In the genomic region with DNA sequence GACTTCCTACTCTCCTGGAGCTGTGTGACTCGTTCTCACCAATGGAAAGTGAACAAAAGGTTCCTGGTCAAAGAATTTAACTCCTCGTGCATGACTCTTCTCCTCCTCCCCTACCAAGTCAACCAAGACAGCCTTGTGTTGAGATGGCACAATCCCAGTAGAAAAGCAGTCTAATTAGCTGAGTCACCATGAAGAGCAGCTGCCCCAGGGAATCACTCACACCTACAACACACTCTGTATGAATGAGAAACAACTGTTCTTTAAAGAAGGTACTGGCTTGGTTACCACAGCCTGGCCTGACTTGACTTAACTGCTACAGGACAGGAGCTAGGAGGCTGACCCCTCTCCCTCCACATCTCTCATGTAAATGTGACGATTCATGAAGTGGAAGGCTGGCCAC, we compare ENCODE assay signal across 10 cellular contexts. TPM values are rescaled to one million over a fixed set of nuclear protein-coding genes. Genes with fewer than 3 reads are reported as not detected.
DNase-seq lines count a peak whose midpoint lies in the region; ATAC-seq and TF ChIP-seq lines count a peak whose summit lies in the region.
"Had no signal": no experiment of that assay in that cellular context is flagged by ENCODE, and none has a peak within 500 bp of the region (broad histone marks: within the 10 kb centered on the region; RNA-seq: fewer than 3 reads in every experiment).

No MANE protein-coding gene starts in this region.

- POLR2A ChIA-PET in OCI-LY7 (lab: Charles Lee) = interaction anchor here (0.6 to 2.5 kb wide), 3 partner anchors 10 to 19 kb away, joined by 3 to 11 read pairs (median 4); a partner anchor contains a TSS

- intact Hi-C loops in OCI-LY7 (cut with micrococcal nuclease; ENCODE audit: unreplicated experiment) = no loop called here
- intact Hi-C loops in posterior cingulate gyrus (cut with DNase I) = no loop called here

- no peak overlapping the region for H3K4me3 ChIP-seq in OCI-LY7 (ENCODE audit: low read depth, low read length, poor library complexity, severe bottlenecking)

- peaks cover 4% of the 10 kb centered on the region; the same call in 1 of the 2 replicates for H3K36me3 ChIP-seq in OCI-LY7 (ENCODE audit: insufficient read depth, low read length)

- no peak overlapping the region for H2AFZ ChIP-seq in OCI-LY7 (ENCODE audit: low read length)
- H2AFZ ChIP-seq: parathyroid adenoma had no signal

- H3K27ac ChIP-seq in OCI-LY7 (ENCODE audit: low read depth, low read length, poor library complexity, severe bottlenecking) (no peak overlapping the region), epithelial cell of prostate (peak overlapping the region; percentile 58)
- H3K27ac ChIP-seq: KMS-11, parathyroid adenoma had no signal

- no peak for ATAC-seq in HG03354 (IDR thresholded peaks at IDR 0.05; ENCODE audit: poor library complexity, severe bottlenecking, unreplicated experiment)
- no peak for ATAC-seq in GM19324 (IDR thresholded peaks at IDR 0.05; ENCODE audit: low FRiP score, unreplicated experiment)

- no peaks in the 10 kb centered on the region for H3K9me3 ChIP-seq in OCI-LY7 (ENCODE audit: low read length)

- DNase-seq in GM04504 (ENCODE audit: low read depth) (peak; percentile 69), OCI-LY7 (ENCODE audit: low spot score) (no peak), epithelial cell of prostate (ENCODE audit: low read depth, low spot score) (peak; percentile 94), renal cortical epithelial cell (ENCODE audit: low read depth) (peak; percentile 99), posterior cingulate gyrus (no peak)
- DNase-seq: NCI-H69 had no signal

- H4K20me1 ChIP-seq in OCI-LY7 (ENCODE audit: insufficient read depth, low read length) = no peaks in the 10 kb centered on the region

- H3K79me2 ChIP-seq in OCI-LY7 (ENCODE audit: insufficient read depth, low read depth, low read length) = peaks cover 2% of the 10 kb centered on the region; the same call in 1 of the 2 replicates
- H3K79me2 ChIP-seq: parathyroid adenoma had no signal

- H3K4me1 ChIP-seq in OCI-LY7 (ENCODE audit: insufficient read depth, low read length, poor library complexity, severe bottlenecking) = peaks cover 71% of the 10 kb centered on the region
- H3K4me1 ChIP-seq: parathyroid adenoma had no signal

- BruUV-seq in OCI-LY7 (replicated peaks; lab: Mats Ljungman, UMichigan) = no TSS peak

- no peaks in the 10 kb centered on the region for H3K9me2 ChIP-seq in OCI-LY7 (ENCODE audit: insufficient read depth, low read length)

- TF ChIP-seq CTCF in OCI-LY7 (conservative IDR thresholded peaks at IDR 0.05; ENCODE audit: low read length) = no peak

- peak overlapping the region; percentile 6; the same call in 1 of the 2 replicates for H3K4me2 ChIP-seq in OCI-LY7 (ENCODE audit: low read length)
- H3K4me2 ChIP-seq: KMS-11 had no signal

- CTCF ChIA-PET in OCI-LY7 (lab: Charles Lee; ENCODE audit: unreplicated experiment) = no interaction called here

RNA-seq across cellular contexts. Expression of a gene that starts 2.9 kb away (rescaled TPM):
- total RNA-seq in OCI-LY7 (2014; rRNA removed; shearing (Covaris generic)) = 46.5 and 48.1 TPM in 2 replicates
- total RNA-seq in OCI-LY7 (2022) (57.1 and 69.3 TPM in 2 replicates), renal cortical epithelial cell (under 0.01 TPM in 1 of 2 replicates, not detected in the other)

RNA-seq across cellular contexts. Expression of a gene that starts 18.8 kb away (rescaled TPM):
- 90.9 and 96.4 TPM in 2 replicates for total RNA-seq in OCI-LY7 (2014; rRNA removed; shearing (Covaris generic))
- total RNA-seq in OCI-LY7 (2022) = 108 and 132 TPM in 2 replicates
- 14.1 and 14.4 TPM in 2 replicates for total RNA-seq in renal cortical epithelial cell

RNA-seq across cellular contexts. Expression of a gene that starts 24.1 kb away (rescaled TPM):
- 142 and 164 TPM in 2 replicates for total RNA-seq in OCI-LY7 (2014; rRNA removed; shearing (Covaris generic))
- total RNA-seq in OCI-LY7 (2022) = 194 and 216 TPM in 2 replicates
- total RNA-seq in renal cortical epithelial cell = 39.7 and 82.3 TPM in 2 replicates

RNA-seq across cellular contexts. Expression of a gene that starts 33.8 kb away (rescaled TPM):
- 62.1 and 85.9 TPM in 2 replicates for total RNA-seq in OCI-LY7 (2014; rRNA removed; shearing (Covaris generic))
- 66.3 and 75.0 TPM in 2 replicates for total RNA-seq in OCI-LY7 (2022)
- 57.6 and 124 TPM in 2 replicates for total RNA-seq in renal cortical epithelial cell

RNA-seq across cellular contexts. Expression of a gene that starts 34.3 kb away (rescaled TPM):
- 149 and 158 TPM in 2 replicates for total RNA-seq in OCI-LY7 (2014; rRNA removed; shearing (Covaris generic))
- total RNA-seq in OCI-LY7 (2022) (193 and 207 TPM in 2 replicates), renal cortical epithelial cell (8.3 and 52.1 TPM in 2 replicates)

Comparison
In these comparisons a context has a peak if more than half of its experiments do, and no peak if none do; other contexts are left out.
1. DNase-seq: peak in GM04504 (single experiment), epithelial cell of prostate (single experiment) and renal cortical epithelial cell (single experiment); none in OCI-LY7 (single experiment) and posterior cingulate gyrus (0 of 10).
2. RNA of a gene that starts 2.9 kb away (total RNA-seq): 46.5 to 69.3 TPM in OCI-LY7; under 0.01 TPM in renal cortical epithelial cell; every median in the first group is over 10 times any median in the second.